Comparison of ENCODE assay signal across 42 cellular contexts in genomic region chr3:63841704-63842103, GRCh38. TPM values are rescaled to one million over a fixed set of nuclear protein-coding genes. Genes with fewer than 3 reads are reported as not detected.
"Had no signal": no experiment of that assay in that cellular context is flagged by ENCODE, and none has a peak within 500 bp of the region (broad histone marks: within the 10 kb centered on the region; RNA-seq: fewer than 3 reads in every experiment).

No MANE protein-coding gene starts in this region.

- H3K27ac ChIP-seq: adrenal gland, ascending aorta, body of pancreas, brain microvascular endothelial cell, breast epithelium, cardiac muscle cell had no signal

- H3K9me3 Mint-ChIP-seq: activated naive CD4-positive, alpha-beta T cell treated with anti-CD3 and anti-CD28 coated beads for 36 hours; activated naive CD4-positive, alpha-beta T cell treated with anti-CD3 and anti-CD28 coated beads, Interleukin-2, amount 10 ng/mL, durations not matched to agents 7 days and 5 days; activated naive CD4-positive, alpha-beta T cell treated with anti-CD3 and anti-CD28 coated beads, Interleukin-2, amount 50 U/mL, for 24 hours; activated naive CD4-positive, alpha-beta T cell treated with anti-CD3 and anti-CD28 coated beads, Interleukin-2, amount 50 U/mL, for 72 hours; activated naive CD8-positive, alpha-beta T cell treated with anti-CD3 and anti-CD28 coated beads for 36 hours; activated naive CD8-positive, alpha-beta T cell treated with anti-CD3 and anti-CD28 coated beads, Interleukin-2, amount 10 ng/mL, durations not matched to agents 7 days and 5 days; activated T-cell treated with anti-CD3 and anti-CD28 coated beads, Interleukin-2, amount 50 U/mL, for 24 hours; activated T-cell treated with anti-CD3 and anti-CD28 coated beads, Interleukin-2, amount 50 U/mL, for 4 hours; activated T-helper 17 cell treated with anti-CD3 and anti-CD28 coated beads, Interleukin-2, amount 50 U/mL, for 72 hours; central memory CD8-positive, alpha-beta T cell had no signal

- H3K27me3 ChIP-seq: adrenal gland, ascending aorta, body of pancreas, brain microvascular endothelial cell, breast epithelium, cardiac muscle cell had no signal

- H3K4me3 ChIP-seq: adrenal gland, ascending aorta, body of pancreas, breast epithelium, cardiac muscle cell had no signal

- DNase-seq: activated effector memory CD4-positive, alpha-beta T cell treated with anti-CD3 and anti-CD28 coated beads, Interleukin-2, amount 50 U/mL, for 16 hours; activated effector memory CD4-positive, alpha-beta T cell treated with Interleukin-2 at 50 U/mL for 16 hours; activated gamma-delta T cell; activated gamma-delta T cell treated with Interleukin-2 at 50 U/mL for 16 hours; activated naive CD4-positive, alpha-beta T cell; activated naive CD4-positive, alpha-beta T cell treated with anti-CD3 and anti-CD28 coated beads for 36 hours; activated naive CD4-positive, alpha-beta T cell treated with anti-CD3 and anti-CD28 coated beads, Interleukin-2, amount 10 ng/mL, durations not matched to agents 7 days and 5 days; activated naive CD4-positive, alpha-beta T cell treated with anti-CD3 and anti-CD28 coated beads, Interleukin-2, amount 50 U/mL, for 16 hours; activated naive CD4-positive, alpha-beta T cell treated with Interleukin-2 at 50 U/mL for 16 hours; activated naive CD8-positive, alpha-beta T cell treated with anti-CD3 and anti-CD28 coated beads for 36 hours; activated naive CD8-positive, alpha-beta T cell treated with anti-CD3 and anti-CD28 coated beads, Interleukin-2, amount 10 ng/mL, durations not matched to agents 7 days and 5 days; activated naive CD8-positive, alpha-beta T cell treated with anti-CD3 and anti-CD28 coated beads, Interleukin-2, amount 50 U/mL, for 24 hours; activated T-cell treated with anti-CD3 and anti-CD28 coated beads, Interleukin-2, amount 50 U/mL, for 24 hours; activated T-cell treated with anti-CD3 and anti-CD28 coated beads, Interleukin-2, amount 50 U/mL, for 4 hours; activated T-cell treated with anti-CD3 and anti-CD28 coated beads, Interleukin-2, amount 50 U/mL, for 48 hours; activated T-cell treated with anti-CD3 and anti-CD28 coated beads, Interleukin-2, amount 50 U/mL, for 72 hours; adrenal gland; amniotic stem cell; amygdala; anterior cingulate cortex; aorta; body of pancreas; brain microvascular endothelial cell; caudate nucleus; central memory CD4-positive, alpha-beta T cell; cerebellar nuclear complex had no signal

- H3K4me1 Mint-ChIP-seq: activated naive CD4-positive, alpha-beta T cell treated with anti-CD3 and anti-CD28 coated beads, Interleukin-2, amount 10 ng/mL, durations not matched to agents 7 days and 5 days; activated naive CD4-positive, alpha-beta T cell treated with anti-CD3 and anti-CD28 coated beads, Interleukin-2, amount 50 U/mL, for 24 hours; activated naive CD8-positive, alpha-beta T cell treated with anti-CD3 and anti-CD28 coated beads for 36 hours; activated naive CD8-positive, alpha-beta T cell treated with anti-CD3 and anti-CD28 coated beads, Interleukin-2, amount 50 U/mL, for 24 hours had no signal

- H3K36me3 Mint-ChIP-seq: activated naive CD4-positive, alpha-beta T cell treated with anti-CD3 and anti-CD28 coated beads, Interleukin-2, amount 50 U/mL, for 24 hours had no signal

- H3K9me3 ChIP-seq: adrenal gland, ascending aorta, body of pancreas, breast epithelium had no signal

- H3K4me1 ChIP-seq: adrenal gland, ascending aorta, body of pancreas, breast epithelium had no signal

- ATAC-seq: activated naive CD4-positive, alpha-beta T cell treated with anti-CD3 and anti-CD28 coated beads, Interleukin-2, amount 50 U/mL, for 72 hours; activated naive CD8-positive, alpha-beta T cell treated with anti-CD3 and anti-CD28 coated beads, Interleukin-2, amount 50 U/mL, for 24 hours; activated T-cell treated with anti-CD3 and anti-CD28 coated beads, Interleukin-2, amount 50 U/mL, for 4 hours; activated T-cell treated with anti-CD3 and anti-CD28 coated beads, Interleukin-2, amount 50 U/mL, for 72 hours; activated T-helper 17 cell treated with anti-CD3 and anti-CD28 coated beads, Interleukin-2, amount 50 U/mL, for 72 hours; body of pancreas had no signal

- H3K4me3 Mint-ChIP-seq: activated naive CD4-positive, alpha-beta T cell treated with anti-CD3 and anti-CD28 coated beads for 36 hours; activated naive CD4-positive, alpha-beta T cell treated with anti-CD3 and anti-CD28 coated beads, Interleukin-2, amount 10 ng/mL, durations not matched to agents 7 days and 5 days; activated naive CD4-positive, alpha-beta T cell treated with anti-CD3 and anti-CD28 coated beads, Interleukin-2, amount 50 U/mL, for 24 hours; activated naive CD8-positive, alpha-beta T cell; activated naive CD8-positive, alpha-beta T cell treated with anti-CD3 and anti-CD28 coated beads for 36 hours; activated naive CD8-positive, alpha-beta T cell treated with anti-CD3 and anti-CD28 coated beads, Interleukin-2, amount 10 ng/mL, durations not matched to agents 7 days and 5 days; activated naive CD8-positive, alpha-beta T cell treated with anti-CD3 and anti-CD28 coated beads, Interleukin-2, amount 50 U/mL, for 24 hours; activated T-cell treated with anti-CD3 and anti-CD28 coated beads, Interleukin-2, amount 50 U/mL, for 24 hours; activated T-cell treated with anti-CD3 and anti-CD28 coated beads, Interleukin-2, amount 50 U/mL, for 4 hours; activated T-cell treated with anti-CD3 and anti-CD28 coated beads, Interleukin-2, amount 50 U/mL, for 72 hours; activated T-helper 1 cell treated with anti-CD3 and anti-CD28 coated beads, Interleukin-12 subunit alpha, Interleukin-12 subunit beta, Interleukin-2, Interleukin-4 antibody, amounts not matched to agents 30 ng/mL and 10 ng/mL and 1 ng/mL, durations not matched to agents 14 hours and 24 hours and 36 hours; activated T-helper 17 cell treated with anti-CD3 and anti-CD28 coated beads, Interleukin-2, amount 50 U/mL, for 72 hours; brain; central memory CD8-positive, alpha-beta T cell had no signal

- H3K27me3 Mint-ChIP-seq: activated naive CD4-positive, alpha-beta T cell treated with anti-CD3 and anti-CD28 coated beads, Interleukin-2, amount 10 ng/mL, durations not matched to agents 7 days and 5 days; activated naive CD4-positive, alpha-beta T cell treated with anti-CD3 and anti-CD28 coated beads, Interleukin-2, amount 50 U/mL, for 24 hours; activated naive CD8-positive, alpha-beta T cell; activated naive CD8-positive, alpha-beta T cell treated with anti-CD3 and anti-CD28 coated beads for 36 hours; activated naive CD8-positive, alpha-beta T cell treated with anti-CD3 and anti-CD28 coated beads, Interleukin-2, amount 10 ng/mL, durations not matched to agents 7 days and 5 days; activated naive CD8-positive, alpha-beta T cell treated with anti-CD3 and anti-CD28 coated beads, Interleukin-2, amount 50 U/mL, for 24 hours; activated T-cell treated with anti-CD3 and anti-CD28 coated beads, Interleukin-2, amount 50 U/mL, for 24 hours; activated T-helper 17 cell treated with anti-CD3 and anti-CD28 coated beads, Interleukin-2, amount 50 U/mL, for 72 hours; brain; central memory CD8-positive, alpha-beta T cell had no signal

- H3K27ac Mint-ChIP-seq: activated naive CD4-positive, alpha-beta T cell treated with anti-CD3 and anti-CD28 coated beads for 36 hours; activated naive CD4-positive, alpha-beta T cell treated with anti-CD3 and anti-CD28 coated beads, Interleukin-2, amount 10 ng/mL, durations not matched to agents 7 days and 5 days; activated naive CD4-positive, alpha-beta T cell treated with anti-CD3 and anti-CD28 coated beads, Interleukin-2, amount 50 U/mL, for 24 hours; activated naive CD8-positive, alpha-beta T cell; activated naive CD8-positive, alpha-beta T cell treated with anti-CD3 and anti-CD28 coated beads for 36 hours; activated naive CD8-positive, alpha-beta T cell treated with anti-CD3 and anti-CD28 coated beads, Interleukin-2, amount 10 ng/mL, durations not matched to agents 7 days and 5 days; activated naive CD8-positive, alpha-beta T cell treated with anti-CD3 and anti-CD28 coated beads, Interleukin-2, amount 50 U/mL, for 24 hours; activated T-cell treated with anti-CD3 and anti-CD28 coated beads, Interleukin-2, amount 50 U/mL, for 24 hours; activated T-cell treated with anti-CD3 and anti-CD28 coated beads, Interleukin-2, amount 50 U/mL, for 72 hours; activated T-helper 1 cell treated with anti-CD3 and anti-CD28 coated beads, Interleukin-12 subunit alpha, Interleukin-12 subunit beta, Interleukin-2, Interleukin-4 antibody, amounts not matched to agents 30 ng/mL and 10 ng/mL and 1 ng/mL, durations not matched to agents 14 hours and 24 hours and 36 hours; activated T-helper 17 cell treated with anti-CD3 and anti-CD28 coated beads, Interleukin-2, amount 50 U/mL, for 72 hours; activated T-helper 2 cell treated with anti-CD3 and anti-CD28 coated beads, Interferon-gamma antibody, Interleukin-2, Interleukin-4, amounts not matched to agents 10 μg/mL and 5 μg/mL and 100 μg/mL, durations not matched to agents 14 hours and 24 hours and 36 hours; brain had no signal

- H3K36me3 ChIP-seq: adrenal gland, ascending aorta, brain microvascular endothelial cell, breast epithelium, cardiac muscle cell had no signal

RNA-seq across cellular contexts. Expression of gene C3orf49, which starts 22.6 kb away (rescaled TPM):
- total RNA-seq: activated naive CD4-positive, alpha-beta T cell treated with anti-CD3 and anti-CD28 coated beads for 36 hours; activated naive CD4-positive, alpha-beta T cell treated with anti-CD3 and anti-CD28 coated beads, Interleukin-2, amount 50 U/mL, for 72 hours; activated naive CD8-positive, alpha-beta T cell treated with anti-CD3 and anti-CD28 coated beads for 36 hours; activated naive CD8-positive, alpha-beta T cell treated with anti-CD3 and anti-CD28 coated beads, Interleukin-2, amount 10 ng/mL, durations not matched to agents 7 days and 5 days; activated T-cell treated with anti-CD3 and anti-CD28 coated beads, Interleukin-2, amount 50 U/mL, for 4 hours; activated T-cell treated with anti-CD3 and anti-CD28 coated beads, Interleukin-2, amount 50 U/mL, for 72 hours; activated T-helper 1 cell treated with anti-CD3 and anti-CD28 coated beads, Interleukin-12 subunit alpha, Interleukin-12 subunit beta, Interleukin-2, Interleukin-4 antibody, amounts not matched to agents 30 ng/mL and 10 ng/mL and 1 ng/mL, durations not matched to agents 14 hours and 24 hours and 36 hours; activated T-helper 17 cell treated with anti-CD3 and anti-CD28 coated beads, Interleukin-2, amount 50 U/mL, for 72 hours; activated T-helper 2 cell treated with anti-CD3 and anti-CD28 coated beads, Interferon-gamma antibody, Interleukin-2, Interleukin-4, amounts not matched to agents 10 μg/mL and 5 μg/mL and 100 μg/mL, durations not matched to agents 14 hours and 24 hours and 36 hours; adrenal gland; aorta; ascending aorta; astrocyte; body of pancreas; breast epithelium; bronchial epithelial cell; cardiac muscle cell; cardiac septum; cerebellum; chondrocyte had no signal
